Comparison of ENCODE assay signal across 8 cellular contexts in genomic region chr19:52786078-52786463, GRCh38. TPM values are rescaled to one million over a fixed set of nuclear protein-coding genes. Genes with fewer than 3 reads are reported as not detected.
DNase-seq lines count a peak whose midpoint lies in the region; ATAC-seq, FAIRE-seq and TF ChIP-seq lines count a peak whose summit lies in the region.

No MANE protein-coding gene starts in this region.

- BruUV-seq in GM12878 (replicated peaks; lab: Mats Ljungman, UMichigan), result TSS peak; percentile 72

- no peaks in the 10 kb centered on the region for H3K27me3 ChIP-seq in GM12878 (replicated peaks in 1 of 2; ENCODE audit: control insufficient read depth in 2 of 2, insufficient read depth in 2 of 2, low read length in 1 of 2)
- no peaks in the 10 kb centered on the region for H3K27me3 ChIP-seq in kidney epithelial cell (ENCODE audit: control insufficient read depth, insufficient read depth, low read length)
- no peaks in the 10 kb centered on the region for H3K27me3 ChIP-seq in stomach smooth muscle (ENCODE audit: control insufficient read depth in 1 of 2, insufficient read depth in 2 of 2, low read length in 2 of 2)

- TF ChIP-seq RAD21 in GM12878 (IDR thresholded peaks at IDR 0.05; ENCODE audit: insufficient read depth, low read depth, low read length), result no peak

- no peak for FAIRE-seq in GM12878 (lab: Jason Lieb, UNC)

- POLR2A ChIA-PET in GM12878 (lab: Charles Lee) (no interaction called here), GM10248 (lab: Yijun Ruan, JAX) (no interaction called here)

- no peaks in the 10 kb centered on the region for H4K20me1 ChIP-seq in GM12878 (ENCODE audit: control insufficient read depth, insufficient read depth)

- intact Hi-C loops in GM12878 (cut with micrococcal nuclease; ENCODE audit: unreplicated experiment), result loop anchor here (5.0 kb wide), 1 partner anchor 94 kb away; no protein-coding TSS in a partner anchor

- H3K27ac ChIP-seq in GM12878 (ENCODE audit: control insufficient read depth, insufficient read depth), result peak overlapping the region; percentile 74
- H3K27ac ChIP-seq in stomach smooth muscle (ENCODE audit: low read length), result peak overlapping the region; percentile 18

- no peaks in the 10 kb centered on the region for H3K4me1 ChIP-seq in GM12878 (ENCODE audit: control insufficient read depth, insufficient read depth, low read length)
- H3K4me1 ChIP-seq in stomach smooth muscle (ENCODE audit: control insufficient read depth, insufficient read depth, low read length), result peaks cover 10% of the 10 kb centered on the region

- under 1% methylated on average over 23 of the region's 23 CpGs for WGBS in GM12878 (ENCODE audit: insufficient coverage, insufficient replicate concordance, low lambda C conversion rate, missing lambda C conversion rate)

- ATAC-seq in GM19455 (IDR thresholded peaks at IDR 0.05; ENCODE audit: unreplicated experiment) (peak; percentile 16), GM12878 (peak; percentile 63), GM18520 (IDR thresholded peaks at IDR 0.05; ENCODE audit: unreplicated experiment) (no peak)

- H3K9ac ChIP-seq in GM12878 (ENCODE audit: control insufficient read depth, insufficient read depth, low read length) (peak overlapping the region; percentile 93), stomach smooth muscle (ENCODE audit: low read length in 2 of 2) (peak overlapping the region; percentile 79 to 82)

- CTCF ChIA-PET in GM12878 (lab: Yijun Ruan, JAX), result no interaction called here
- CTCF ChIA-PET in GM10248 (lab: Yijun Ruan, JAX), result no interaction called here

- TF ChIP-seq POLR2A in GM12878 (IDR thresholded peaks at IDR 0.05; ENCODE audit: low read depth, low read length), result no peak

- in situ Hi-C loops in GM12878 (cut with MboI), result no loop called here

- peak overlapping the region; percentile 91 for H2AFZ ChIP-seq in GM12878 (ENCODE audit: control insufficient read depth, low read depth, low read length)

- H3K36me3 ChIP-seq in GM12878 (ENCODE audit: control insufficient read depth in 2 of 2, insufficient read depth in 2 of 2, low read length in 1 of 2) (no peaks in the 10 kb centered on the region), kidney epithelial cell (ENCODE audit: control insufficient read depth, insufficient read depth, low read length) (no peaks in the 10 kb centered on the region), stomach smooth muscle (ENCODE audit: control insufficient read depth in 2 of 2, insufficient read depth in 2 of 2, low read length in 2 of 2) (no peaks in the 10 kb centered on the region)

- H3K9me3 ChIP-seq in GM12878 (replicated peaks; ENCODE audit: control insufficient read depth, insufficient read depth, low read length) (peaks cover 2% of the 10 kb centered on the region; the same call in 1 of the 3 replicates), stomach smooth muscle (ENCODE audit: control insufficient read depth in 2 of 2, low read length in 2 of 2) (no peaks in the 10 kb centered on the region)

- peaks cover 12% of the 10 kb centered on the region for H3K79me2 ChIP-seq in GM12878 (ENCODE audit: control insufficient read depth, insufficient read depth, low read length)

- peak; percentile 6 for DNase-seq in AG08396 (ENCODE audit: low spot score)
- peak; percentile 4 for DNase-seq in HuH-7 (ENCODE audit: low spot score)
- no peak for DNase-seq in GM12878 (ENCODE audit: low read depth, low spot score)
- no peak for DNase-seq in kidney epithelial cell (ENCODE audit: low read depth)
- DNase-seq in GM10248 (ENCODE audit: extremely low spot score), result no peak

- H3K4me3 ChIP-seq in GM12878, result peak overlapping the region; percentile 85
- H3K4me3 ChIP-seq in kidney epithelial cell (ENCODE audit: low read depth, low read length), result peak overlapping the region; percentile 64
- H3K4me3 ChIP-seq in stomach smooth muscle (ENCODE audit: low read length in 2 of 2), result peak overlapping the region; percentile 79 to 81

- TF ChIP-seq CTCF in GM12878 (IDR thresholded peaks at IDR 0.05 in 2 of 3, conservative IDR thresholded peaks at IDR 0.05 in 1 of 3; ENCODE audit: control insufficient read depth in 2 of 3, extremely low read depth in 1 of 3, insufficient read depth in 1 of 3, low read depth in 3 of 3, low read length in 3 of 3) (no peak), kidney epithelial cell (IDR thresholded peaks at IDR 0.05; ENCODE audit: insufficient read depth, low read length, poor library complexity, severe bottlenecking) (no peak), GM10248 (IDR thresholded peaks at IDR 0.05; ENCODE audit: control extremely low read depth, extremely low read depth, low read depth, missing control alignments) (no peak)

- TF ChIP-seq EP300 in GM12878 (IDR thresholded peaks at IDR 0.05; ENCODE audit: borderline replicate concordance in 1 of 2, control insufficient read depth in 1 of 2, low read depth in 2 of 2, low read length in 2 of 2), result no peak

- RAD21 ChIA-PET in GM12878 (lab: Charles Lee; ENCODE audit: unreplicated experiment), result no interaction called here

- peak overlapping the region; percentile 96 for H3K4me2 ChIP-seq in GM12878 (ENCODE audit: control insufficient read depth, insufficient read depth)

- SMC1A ChIA-PET in GM12878 (lab: Charles Lee; ENCODE audit: uncharacterized antibody, unreplicated experiment), result interaction anchor here (0.6 kb wide), 1 partner anchor 78 kb away, joined by 3 read pairs; no protein-coding TSS in a partner anchor

TF ChIP-seq in GM12878, 131 proteins besides CTCF, POLR2A, EP300 and RAD21 (continues in another document):
- no peak for TF ChIP-seq MYB (IDR thresholded peaks at IDR 0.05; ENCODE audit: borderline replicate concordance, low read depth, low read length)
- no peak for TF ChIP-seq JUNB (IDR thresholded peaks at IDR 0.05)
- TF ChIP-seq RB1 (IDR thresholded peaks at IDR 0.05; ENCODE audit: borderline replicate concordance), result no peak
- no peak for TF ChIP-seq NR2C2 (IDR thresholded peaks at IDR 0.05; ENCODE audit: borderline replicate concordance, control insufficient read depth, insufficient read length, low read depth)
- no peak for TF ChIP-seq CBFB (IDR thresholded peaks at IDR 0.05; ENCODE audit: low read depth)
- no peak for TF ChIP-seq MTA3 (IDR thresholded peaks at IDR 0.05; ENCODE audit: borderline replicate concordance, low read length)

RNA-seq across cellular contexts. Expression of gene ZNF600, which starts 0.5 kb away (rescaled TPM):
- 62.0 and 67.1 TPM in 2 replicates for total RNA-seq in GM12878 (2013; cell fraction: nucleolus; rRNA removed)
- total RNA-seq in GM12878 (2014; rRNA removed), result 9.4 and 11.1 TPM in 2 replicates
- total RNA-seq in GM12878 (2014; rRNA removed; fragmentation: Illumina TruSeq; extraction: Trizol), result 14.8 and 15.1 TPM in 2 replicates
- 10.2 and 12.0 TPM in 2 replicates for total RNA-seq in GM12878 (2021)
- 13.1 TPM for polyA plus RNA-seq in GM12878 (2011; ENCODE audit: low read depth)
- 25.6 and 31.4 TPM in 2 replicates for polyA plus RNA-seq in GM12878 (2011; rRNA removed)
- 16.6 and 23.9 TPM in 2 replicates for polyA plus RNA-seq in GM12878 (2011; cell fraction: cytosol; rRNA removed)
- 51.7 and 62.7 TPM in 2 replicates for polyA plus RNA-seq in GM12878 (2011; cell fraction: nucleus; rRNA removed)
- 10.9 and 11.6 TPM in 2 replicates for polyA plus RNA-seq in GM12878 (2012)
- polyA plus RNA-seq in GM12878 (2014; fragmentation: Illumina TruSeq; extraction: Trizol), result 19.1 and 23.3 TPM in 2 replicates
- 10 to 100 TPM in 1 of 2 experiments, 1 to 10 TPM in 1; 9.5 to 10.4 TPM for polyA plus RNA-seq in GM12878 (2014; fragmentation: Nextera tagmentation; extraction: Ambion mirVana)
- 8.8 and 17.3 TPM in 2 replicates for polyA plus RNA-seq in GM12878 (2014; rRNA removed)
- 10 to 100 TPM; 11.2 to 11.7 TPM for polyA plus RNA-seq in GM12878 (2016; fragmentation: Nextera tagmentation; extraction: Ambion mirVana)
- 28.7 and 36.7 TPM in 2 replicates for polyA minus RNA-seq in GM12878 (2011; rRNA and poly(A)+ RNA removed)
- 11.4 and 11.9 TPM in 2 replicates for polyA minus RNA-seq in GM12878 (2011; cell fraction: cytosol; rRNA and poly(A)+ RNA removed)
- 30.0 TPM in 2 replicates for polyA minus RNA-seq in GM12878 (2011; cell fraction: nucleus; rRNA and poly(A)+ RNA removed)
- 6.1 and 17.9 TPM in 2 replicates for total RNA-seq in kidney epithelial cell

RNA-seq across cellular contexts. Expression of gene ZNF28, which starts 35.4 kb away (rescaled TPM):
- total RNA-seq in GM12878 (2013; cell fraction: nucleolus; rRNA removed), result 55.5 and 57.6 TPM in 2 replicates
- total RNA-seq in GM12878 (2014; rRNA removed) (6.7 and 7.8 TPM in 2 replicates), GM12878 (2014; rRNA removed; fragmentation: Illumina TruSeq; extraction: Trizol) (16.1 and 17.5 TPM in 2 replicates), GM12878 (2021) (9.5 TPM in 2 replicates), kidney epithelial cell (21.5 and 23.0 TPM in 2 replicates)
- polyA plus RNA-seq in GM12878 (2011; ENCODE audit: low read depth), result 2.8 TPM
- polyA plus RNA-seq in GM12878 (2011; rRNA removed) (17.5 and 28.6 TPM in 2 replicates), GM12878 (2014; fragmentation: Illumina TruSeq; extraction: Trizol) (6.8 and 8.3 TPM in 2 replicates), GM12878 (2014; fragmentation: Nextera tagmentation; extraction: Ambion mirVana) (10 to 100 TPM; 22.6 to 31.1 TPM), GM12878 (2014; rRNA removed) (4.8 and 5.9 TPM in 2 replicates), GM12878 (2016; fragmentation: Nextera tagmentation; extraction: Ambion mirVana) (10 to 100 TPM; 14.6 to 18.8 TPM)
- polyA plus RNA-seq in GM12878 (2011; cell fraction: cytosol; rRNA removed), result 7.6 and 22.0 TPM in 2 replicates
- polyA plus RNA-seq in GM12878 (2011; cell fraction: nucleus; rRNA removed), result 13.7 and 16.0 TPM in 2 replicates
- polyA plus RNA-seq in GM12878 (2012), result 7.4 and 10.7 TPM in 2 replicates
- polyA minus RNA-seq in GM12878 (2011; rRNA and poly(A)+ RNA removed), result 18.1 and 25.4 TPM in 2 replicates
- 5.3 and 7.6 TPM in 2 replicates for polyA minus RNA-seq in GM12878 (2011; cell fraction: cytosol; rRNA and poly(A)+ RNA removed)
- polyA minus RNA-seq in GM12878 (2011; cell fraction: nucleus; rRNA and poly(A)+ RNA removed), result 8.5 and 10.8 TPM in 2 replicates

RNA-seq across cellular contexts. Expression of gene ZNF611, which starts 51.2 kb away (rescaled TPM):
- 89.7 and 94.1 TPM in 2 replicates for total RNA-seq in GM12878 (2013; cell fraction: nucleolus; rRNA removed)
- total RNA-seq in GM12878 (2014; rRNA removed) (6.1 and 6.3 TPM in 2 replicates), GM12878 (2014; rRNA removed; fragmentation: Illumina TruSeq; extraction: Trizol) (9.4 and 9.5 TPM in 2 replicates), GM12878 (2021) (16.1 and 16.8 TPM in 2 replicates), kidney epithelial cell (13.7 and 16.4 TPM in 2 replicates)
- 5.6 TPM for polyA plus RNA-seq in GM12878 (2011; ENCODE audit: low read depth)
- polyA plus RNA-seq in GM12878 (2011; rRNA removed) (8.7 and 9.0 TPM in 2 replicates), GM12878 (2014; fragmentation: Illumina TruSeq; extraction: Trizol) (6.5 and 11.9 TPM in 2 replicates), GM12878 (2014; fragmentation: Nextera tagmentation; extraction: Ambion mirVana) (1 to 10 TPM; 1.4 to 2.3 TPM), GM12878 (2014; rRNA removed) (5.8 and 7.1 TPM in 2 replicates), GM12878 (2016; fragmentation: Nextera tagmentation; extraction: Ambion mirVana) (10 to 100 TPM; 11.3 to 12.4 TPM)
- 3.8 and 4.2 TPM in 2 replicates for polyA plus RNA-seq in GM12878 (2011; cell fraction: cytosol; rRNA removed)
- 9.8 and 12.0 TPM in 2 replicates for polyA plus RNA-seq in GM12878 (2011; cell fraction: nucleus; rRNA removed)
- 4.3 and 9.3 TPM in 2 replicates for polyA plus RNA-seq in GM12878 (2012)
- polyA minus RNA-seq in GM12878 (2011; rRNA and poly(A)+ RNA removed), result 21.5 and 26.7 TPM in 2 replicates
- polyA minus RNA-seq in GM12878 (2011; cell fraction: cytosol; rRNA and poly(A)+ RNA removed), result 16.0 and 19.9 TPM in 2 replicates
- 9.6 and 15.3 TPM in 2 replicates for polyA minus RNA-seq in GM12878 (2011; cell fraction: nucleus; rRNA and poly(A)+ RNA removed)

Comparison
In these comparisons a context has a peak if more than half of its experiments do, and no peak if none do; other contexts are left out.
1. DNase-seq: peak in AG08396 (single experiment) and HuH-7 (single experiment); none in GM12878 (single experiment), kidney epithelial cell (single experiment) and GM10248 (single experiment).
2. Peak in every context shown above with its lines, with median percentiles within 50 percentile points of each other: H3K4me3 ChIP-seq.